In the genomic region with DNA sequence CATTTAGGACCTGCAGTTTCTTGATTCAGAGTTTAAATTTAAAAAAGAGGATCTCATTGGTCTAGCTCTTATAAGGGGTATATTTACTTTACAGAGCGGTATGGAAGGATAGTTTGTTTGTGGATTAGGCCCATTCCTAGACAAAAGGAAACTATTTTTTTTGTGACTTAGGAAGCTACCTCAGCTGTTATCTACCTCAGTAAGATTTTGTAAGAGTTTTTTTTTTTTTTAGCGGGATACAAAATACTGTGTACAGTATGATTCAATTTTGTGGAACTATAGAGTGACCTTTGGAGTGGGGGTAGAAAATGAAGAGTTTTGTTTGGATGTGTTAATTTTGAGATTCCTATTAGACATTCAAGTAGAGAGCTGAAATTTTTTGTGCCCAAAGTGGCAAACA, we compare ENCODE assay signal across 32 cellular contexts.
DNase-seq lines count a peak whose midpoint lies in the region; ATAC-seq and TF ChIP-seq lines count a peak whose summit lies in the region.
"Had no signal": no experiment of that assay in that cellular context is flagged by ENCODE, and none has a peak within 500 bp of the region (broad histone marks: within the 10 kb centered on the region; RNA-seq: fewer than 3 reads in every experiment).

No MANE protein-coding gene starts in this region.

- H3K27me3 ChIP-seq in CD4-positive, CD25-positive, alpha-beta regulatory T cell (ENCODE audit: control insufficient read depth, insufficient read depth, low read length) = no peaks in the 10 kb centered on the region
- H3K27me3 ChIP-seq in endodermal cell (ENCODE audit: control insufficient read depth, insufficient read depth, low read length, poor library complexity, severe bottlenecking) (no peaks in the 10 kb centered on the region), neural progenitor cell (no peaks in the 10 kb centered on the region), GM23338 (ENCODE audit: insufficient read depth) (no peaks in the 10 kb centered on the region)
- H3K27me3 ChIP-seq: BLaER1, right lobe of liver, spleen had no signal

- H3K27ac Mint-ChIP-seq in CD4-positive, CD25-positive, alpha-beta regulatory T cell = peak overlapping the region in 2 of 3 donors; percentile 6 to 8
- H3K27ac Mint-ChIP-seq in endodermal cell (peak overlapping the region; percentile 14), neural progenitor cell (peak overlapping the region; percentile 19), GM23338 (no peak overlapping the region)
- H3K27ac Mint-ChIP-seq: activated CD4-positive, alpha-beta memory T cell treated with anti-CD3 and anti-CD28 coated beads, Interleukin-2, amount 10 ng/mL, durations not matched to agents 7 days and 5 days; activated naive CD4-positive, alpha-beta T cell treated with anti-CD3 and anti-CD28 coated beads for 36 hours; HFFc6 had no signal

- TF ChIP-seq CTCF in endodermal cell (conservative IDR thresholded peaks at IDR 0.05) (no peak), neural progenitor cell (IDR thresholded peaks at IDR 0.05) (no peak), GM23338 (conservative IDR thresholded peaks at IDR 0.05; ENCODE audit: low read depth in 2 of 2) (no peak)

- no peak for DNase-seq in CD4-positive, CD25-positive, alpha-beta regulatory T cell
- peak; percentile 25 for DNase-seq in NCI-H774 (lab: John Stamatoyannopoulos, UW)
- DNase-seq in endodermal cell = no peak
- DNase-seq in neural progenitor cell (ENCODE audit: low spot score) = no peak
- no peak for DNase-seq in GM23338 (ENCODE audit: low spot score)
- DNase-seq in HuH-7.5 (ENCODE audit: low spot score) = no peak
- DNase-seq in NCI-H2107 treated with DMSO at 0.1 percent for 48 hours (lab: John Stamatoyannopoulos, UW; ENCODE audit: unreplicated experiment) = no peak
- DNase-seq: activated CD4-positive, alpha-beta memory T cell treated with anti-CD3 and anti-CD28 coated beads, Interleukin-2, amount 10 ng/mL, durations not matched to agents 7 days and 5 days; activated CD4-positive, CD25-positive, alpha-beta regulatory T cell treated with anti-CD3 and anti-CD28 coated beads, Interleukin-2, amount 50 U/mL, for 72 hours; activated CD8-positive, alpha-beta memory T cell treated with anti-CD3 and anti-CD28 coated beads, Interleukin-2, amount 50 U/mL, for 4 hours; activated naive CD4-positive, alpha-beta T cell treated with anti-CD3 and anti-CD28 coated beads for 36 hours; amniotic stem cell; DMS79; effector CD8-positive, alpha-beta T cell; GOT3; HFFc6; hippocampal formation; NCI-H1092; NCI-H1694; NCI-H524 treated with DMSO at 0.1 percent for 48 hours; PC-3; right lobe of liver; spleen; stimulated activated CD4-positive, alpha-beta T cell treated with anti-CD3 and anti-CD28 coated beads, Interleukin-2, amount 100 ng/mL, for 24 hours; stimulated activated CD8-positive, alpha-beta memory T cell treated with anti-CD3 and anti-CD28 coated beads, Interleukin-4, amount 100 ng/mL, for 48 hours; stimulated activated naive CD8-positive, alpha-beta T cell treated with anti-CD3 and anti-CD28 coated beads, Interleukin-15, amount 100 ng/mL, for 72 hours; T-helper 2 cell; trophoblast cell had no signal

- H3K9me3 ChIP-seq in CD4-positive, CD25-positive, alpha-beta regulatory T cell (ENCODE audit: control insufficient read depth in 2 of 2, low read length in 2 of 2) = no peaks in the 10 kb centered on the region
- H3K9me3 ChIP-seq in endodermal cell (ENCODE audit: control insufficient read depth, low read length) (no peaks in the 10 kb centered on the region), neural progenitor cell (ENCODE audit: low read depth) (no peaks in the 10 kb centered on the region)
- H3K9me3 ChIP-seq: BLaER1, right lobe of liver, spleen had no signal

- H3K27ac ChIP-seq in CD4-positive, CD25-positive, alpha-beta regulatory T cell (ENCODE audit: insufficient read depth, low read length, poor library complexity, severe bottlenecking) = no peak overlapping the region
- no peak overlapping the region for H3K27ac ChIP-seq in endodermal cell (ENCODE audit: low read depth, low read length)
- no peak overlapping the region for H3K27ac ChIP-seq in neural progenitor cell
- H3K27ac ChIP-seq in GM23338 (ENCODE audit: low read depth) = no peak overlapping the region
- H3K27ac ChIP-seq: BLaER1, epithelial cell of prostate, right lobe of liver, spleen had no signal

- H3K9ac ChIP-seq in endodermal cell (ENCODE audit: extremely low read depth, low read length, poor library complexity, severe bottlenecking) (no peak overlapping the region), neural progenitor cell (no peak overlapping the region)
- H3K9ac ChIP-seq: BLaER1 had no signal

- H3K36me3 Mint-ChIP-seq in CD4-positive, CD25-positive, alpha-beta regulatory T cell = peaks cover 18% of the 10 kb centered on the region
- H3K36me3 Mint-ChIP-seq in endodermal cell (ENCODE audit: low read depth) (peaks cover 4% of the 10 kb centered on the region), neural progenitor cell (peaks cover 2% of the 10 kb centered on the region), GM23338 (ENCODE audit: low read depth) (no peaks in the 10 kb centered on the region)

- no peak for ATAC-seq in CD4-positive, CD25-positive, alpha-beta regulatory T cell (ENCODE audit: low read depth in 2 of 2)
- ATAC-seq in GM23338 (no peak), GM21825 (IDR thresholded peaks at IDR 0.05; ENCODE audit: unreplicated experiment) (no peak)
- ATAC-seq: Right ventricle myocardium inferior; stimulated activated naive CD8-positive, alpha-beta T cell treated with anti-CD3 and anti-CD28 coated beads, Interleukin-15, amount 100 ng/mL, for 72 hours had no signal

- peaks cover 18 to 33% (median 21%) of the 10 kb centered on the region in 4 donors for H3K4me1 Mint-ChIP-seq in CD4-positive, CD25-positive, alpha-beta regulatory T cell
- H3K4me1 Mint-ChIP-seq in endodermal cell (no peaks in the 10 kb centered on the region), neural progenitor cell (peaks cover 29% of the 10 kb centered on the region), GM23338 (peaks cover 4% of the 10 kb centered on the region; the same call in 2 of the 3 replicates)
- H3K4me1 Mint-ChIP-seq: activated CD4-positive, alpha-beta memory T cell treated with anti-CD3 and anti-CD28 coated beads, Interleukin-2, amount 10 ng/mL, durations not matched to agents 7 days and 5 days; stimulated activated naive CD8-positive, alpha-beta T cell treated with anti-CD3 and anti-CD28 coated beads, Interleukin-15, amount 100 ng/mL, for 72 hours had no signal

- no peak overlapping the region for H2AFZ ChIP-seq in neural progenitor cell (replicated peaks)
- H2AFZ ChIP-seq in GM23338 = no peak overlapping the region

- H3K9me3 Mint-ChIP-seq in CD4-positive, CD25-positive, alpha-beta regulatory T cell = no peaks in the 10 kb centered on the region
- H3K9me3 Mint-ChIP-seq in endodermal cell = peaks cover 2% of the 10 kb centered on the region
- peaks cover 2% of the 10 kb centered on the region for H3K9me3 Mint-ChIP-seq in neural progenitor cell
- no peaks in the 10 kb centered on the region; the same call in 2 of the 3 replicates for H3K9me3 Mint-ChIP-seq in GM23338
- H3K9me3 Mint-ChIP-seq: activated CD4-positive, alpha-beta memory T cell treated with anti-CD3 and anti-CD28 coated beads, Interleukin-2, amount 10 ng/mL, durations not matched to agents 7 days and 5 days; activated naive CD4-positive, alpha-beta T cell treated with anti-CD3 and anti-CD28 coated beads for 36 hours; HFFc6; stimulated activated naive CD8-positive, alpha-beta T cell treated with anti-CD3 and anti-CD28 coated beads, Interleukin-15, amount 100 ng/mL, for 72 hours had no signal

- no peak overlapping the region for H3K4me2 ChIP-seq in neural progenitor cell
- no peak overlapping the region for H3K4me2 ChIP-seq in GM23338
- H3K4me2 ChIP-seq: BLaER1 had no signal

- H4K20me1 ChIP-seq in neural progenitor cell (ENCODE audit: low read depth) = peaks cover 2% of the 10 kb centered on the region
- H4K20me1 ChIP-seq in GM23338 (replicated peaks; ENCODE audit: insufficient read depth) = no peaks in the 10 kb centered on the region

- peaks cover 21% of the 10 kb centered on the region for H3K36me3 ChIP-seq in CD4-positive, CD25-positive, alpha-beta regulatory T cell (ENCODE audit: control insufficient read depth, insufficient read depth, low read length)
- peaks cover 6% of the 10 kb centered on the region for H3K36me3 ChIP-seq in endodermal cell (ENCODE audit: control insufficient read depth, insufficient read depth, low read length)
- H3K36me3 ChIP-seq in neural progenitor cell = no peaks in the 10 kb centered on the region
- no peaks in the 10 kb centered on the region for H3K36me3 ChIP-seq in GM23338 (ENCODE audit: insufficient read depth)

- H3K4me3 ChIP-seq in CD4-positive, CD25-positive, alpha-beta regulatory T cell (ENCODE audit: low read depth, low read length) = no peak overlapping the region
- no peak overlapping the region for H3K4me3 ChIP-seq in endodermal cell (ENCODE audit: low read length)
- no peak overlapping the region for H3K4me3 ChIP-seq in neural progenitor cell
- no peak overlapping the region for H3K4me3 ChIP-seq in GM23338
- H3K4me3 ChIP-seq: BLaER1, right lobe of liver, spleen had no signal

- H3K27me3 Mint-ChIP-seq in CD4-positive, CD25-positive, alpha-beta regulatory T cell = no peaks in the 10 kb centered on the region
- no peaks in the 10 kb centered on the region for H3K27me3 Mint-ChIP-seq in endodermal cell (ENCODE audit: insufficient read depth)
- H3K27me3 Mint-ChIP-seq in neural progenitor cell (ENCODE audit: insufficient read depth, low read depth) = no peaks in the 10 kb centered on the region
- peaks cover 2% of the 10 kb centered on the region for H3K27me3 Mint-ChIP-seq in GM23338 (ENCODE audit: insufficient read depth, low read depth, poor library complexity)
- H3K27me3 Mint-ChIP-seq: activated CD4-positive, alpha-beta memory T cell treated with anti-CD3 and anti-CD28 coated beads, Interleukin-2, amount 10 ng/mL, durations not matched to agents 7 days and 5 days; stimulated activated naive CD8-positive, alpha-beta T cell treated with anti-CD3 and anti-CD28 coated beads, Interleukin-15, amount 100 ng/mL, for 72 hours had no signal

- WGBS in endodermal cell (ENCODE audit: insufficient coverage in 1 of 2, insufficient read length in 1 of 2), 2 experiments = 97 to 100% methylated on average over 1 to 2 of the region's 2 CpGs

- H3K9me2 ChIP-seq in GM23338 (ENCODE audit: insufficient read depth) = no peaks in the 10 kb centered on the region

- H3K79me2 ChIP-seq in neural progenitor cell (ENCODE audit: low read depth) (no peaks in the 10 kb centered on the region), GM23338 (replicated peaks; ENCODE audit: insufficient read depth) (0 out of 2 replicates have a peak, but pooled peaks cover 7% of the 10 kb centered on the region)

- H3F3A ChIP-seq in neural progenitor cell (ENCODE audit: low read depth) (no peaks in the 10 kb centered on the region), GM23338 (replicated peaks; ENCODE audit: low read depth) (no peaks in the 10 kb centered on the region)

- no peak overlapping the region for H3K4me3 Mint-ChIP-seq in CD4-positive, CD25-positive, alpha-beta regulatory T cell
- H3K4me3 Mint-ChIP-seq in endodermal cell (no peak overlapping the region), neural progenitor cell (no peak overlapping the region), GM23338 (no peak overlapping the region)
- H3K4me3 Mint-ChIP-seq: activated CD4-positive, alpha-beta memory T cell treated with anti-CD3 and anti-CD28 coated beads, Interleukin-2, amount 10 ng/mL, durations not matched to agents 7 days and 5 days; activated naive CD4-positive, alpha-beta T cell treated with anti-CD3 and anti-CD28 coated beads for 36 hours; HFFc6; stimulated activated naive CD8-positive, alpha-beta T cell treated with anti-CD3 and anti-CD28 coated beads, Interleukin-15, amount 100 ng/mL, for 72 hours had no signal

- no peaks in the 10 kb centered on the region for H3K4me1 ChIP-seq in CD4-positive, CD25-positive, alpha-beta regulatory T cell (ENCODE audit: control insufficient read depth, insufficient read depth, low read length, poor library complexity, severe bottlenecking)
- H3K4me1 ChIP-seq in endodermal cell (ENCODE audit: control insufficient read depth, insufficient read depth, low read length) = no peaks in the 10 kb centered on the region
- peaks cover 5% of the 10 kb centered on the region for H3K4me1 ChIP-seq in neural progenitor cell
- H3K4me1 ChIP-seq in GM23338 (ENCODE audit: insufficient read depth) = no peaks in the 10 kb centered on the region
- H3K4me1 ChIP-seq: BLaER1 had no signal
